In the genomic region with DNA sequence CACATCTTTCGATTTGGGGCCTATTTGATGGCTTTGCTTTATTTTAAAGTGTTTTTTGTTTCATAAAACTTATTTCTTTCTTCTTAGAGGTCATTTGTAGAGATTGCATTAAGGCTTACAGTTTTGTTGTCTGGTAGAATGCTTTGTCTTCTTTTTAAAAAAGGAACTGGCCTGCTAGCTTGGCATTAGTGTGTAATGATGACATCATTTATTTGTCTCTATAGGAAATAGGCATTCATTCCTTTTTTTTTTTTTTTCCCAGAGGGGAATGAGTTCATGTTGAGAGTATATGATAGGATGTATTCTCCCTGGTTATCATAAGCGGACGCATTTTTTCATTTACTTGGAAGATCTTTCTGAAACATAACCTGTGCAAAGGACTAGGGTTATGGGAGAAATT, we compare ENCODE assay signal across 17 cellular contexts. TPM values are rescaled to one million over a fixed set of nuclear protein-coding genes. Genes with fewer than 3 reads are reported as not detected.
DNase-seq lines count a peak whose midpoint lies in the region; ATAC-seq, FAIRE-seq and TF ChIP-seq lines count a peak whose summit lies in the region.
"Had no signal": no experiment of that assay in that cellular context is flagged by ENCODE, and none has a peak within 500 bp of the region (broad histone marks: within the 10 kb centered on the region; RNA-seq: fewer than 3 reads in every experiment).

No MANE protein-coding gene starts in this region.

- H3K4me1 Mint-ChIP-seq in activated naive CD8-positive, alpha-beta T cell treated with anti-CD3 and anti-CD28 coated beads, Interleukin-2, amount 50 U/mL, for 24 hours = peaks cover 3% of the 10 kb centered on the region

- H3K79me2 ChIP-seq in mammary epithelial cell (ENCODE audit: insufficient read depth, low read length) = no peaks in the 10 kb centered on the region
- H3K79me2 ChIP-seq in endothelial cell of umbilical vein (ENCODE audit: control insufficient read depth, insufficient read depth, low read length) = no peaks in the 10 kb centered on the region
- H3K79me2 ChIP-seq in smooth muscle cell (ENCODE audit: low read depth) = no peaks in the 10 kb centered on the region

- BruUV-seq in mammary epithelial cell (replicated peaks; lab: Mats Ljungman, UMichigan) (no TSS peak), endothelial cell of umbilical vein (replicated peaks; lab: Mats Ljungman, UMichigan) (no TSS peak)

- H4K20me1 ChIP-seq in mammary epithelial cell (ENCODE audit: insufficient read depth, low read length) (no peaks in the 10 kb centered on the region), endothelial cell of umbilical vein (replicated peaks; ENCODE audit: control insufficient read depth, extremely low read depth, insufficient read depth, low read length) (no peaks in the 10 kb centered on the region), smooth muscle cell (ENCODE audit: low read depth) (no peaks in the 10 kb centered on the region)

- H3K27me3 ChIP-seq in mammary epithelial cell (ENCODE audit: insufficient read depth, low read length) (no peaks in the 10 kb centered on the region), breast epithelium (no peaks in the 10 kb centered on the region), endothelial cell of umbilical vein (ENCODE audit: control insufficient read depth in 2 of 2, insufficient read depth in 2 of 2, low read length in 2 of 2) (no peaks in the 10 kb centered on the region), smooth muscle cell (ENCODE audit: low read depth) (no peaks in the 10 kb centered on the region), transverse colon (no peaks in the 10 kb centered on the region)

- no peak for TF ChIP-seq CTCF in mammary epithelial cell (conservative IDR thresholded peaks at IDR 0.05 in 1 of 2, IDR thresholded peaks at IDR 0.05 in 1 of 2; ENCODE audit: extremely low read depth in 1 of 2, insufficient read depth in 1 of 2, low read depth in 1 of 2, low read length in 2 of 2)
- no peak for TF ChIP-seq CTCF in breast epithelium (IDR thresholded peaks at IDR 0.05)
- no peak for TF ChIP-seq CTCF in endothelial cell of umbilical vein (IDR thresholded peaks at IDR 0.05; ENCODE audit: extremely low read depth in 1 of 2, insufficient read depth in 1 of 2, low read depth in 1 of 2, low read length in 2 of 2)
- no peak for TF ChIP-seq CTCF in smooth muscle cell (IDR thresholded peaks at IDR 0.05; ENCODE audit: borderline replicate concordance, insufficient read depth, poor library complexity, severe bottlenecking)
- TF ChIP-seq CTCF in transverse colon (IDR thresholded peaks at IDR 0.05) = no peak

- no peaks in the 10 kb centered on the region for H3K36me3 ChIP-seq in mammary epithelial cell (ENCODE audit: insufficient read depth, low read length)
- no peaks in the 10 kb centered on the region for H3K36me3 ChIP-seq in breast epithelium
- H3K36me3 ChIP-seq in endothelial cell of umbilical vein (ENCODE audit: control insufficient read depth in 2 of 2, extremely low read depth in 1 of 2, insufficient read depth in 2 of 2, low read length in 2 of 2) = no peaks in the 10 kb centered on the region
- no peaks in the 10 kb centered on the region for H3K36me3 ChIP-seq in smooth muscle cell (ENCODE audit: low read depth)
- H3K36me3 ChIP-seq in transverse colon = no peaks in the 10 kb centered on the region

- peaks cover 5% of the 10 kb centered on the region for H3K27me3 Mint-ChIP-seq in activated naive CD8-positive, alpha-beta T cell treated with anti-CD3 and anti-CD28 coated beads, Interleukin-2, amount 50 U/mL, for 24 hours

- H3K27ac Mint-ChIP-seq in activated naive CD8-positive, alpha-beta T cell treated with anti-CD3 and anti-CD28 coated beads, Interleukin-2, amount 50 U/mL, for 24 hours = no peak overlapping the region

- intact Hi-C loops in mammary epithelial cell (cut with micrococcal nuclease) = no loop called here
- intact Hi-C loops in breast epithelium (cut with DNase I; ENCODE audit: low total_unique reads) = no loop called here
- intact Hi-C loops in endothelial cell of umbilical vein (cut with micrococcal nuclease) = no loop called here
- intact Hi-C loops in transverse colon (cut with DNase I; ENCODE audit: low total_unique reads) = no loop called here

- H3K9me3 ChIP-seq in mammary epithelial cell (replicated peaks; ENCODE audit: insufficient read depth, low read length) (no peaks in the 10 kb centered on the region), breast epithelium (no peaks in the 10 kb centered on the region), endothelial cell of umbilical vein (replicated peaks; ENCODE audit: control insufficient read depth, insufficient read depth, low read length) (no peaks in the 10 kb centered on the region), smooth muscle cell (replicated peaks; ENCODE audit: low read depth) (no peaks in the 10 kb centered on the region), transverse colon (no peaks in the 10 kb centered on the region)

- no peaks in the 10 kb centered on the region for H3K9me1 ChIP-seq in endothelial cell of umbilical vein (replicated peaks; ENCODE audit: control insufficient read depth, extremely low read depth, insufficient read depth, low read length)

- H3K4me3 Mint-ChIP-seq in activated naive CD8-positive, alpha-beta T cell treated with anti-CD3 and anti-CD28 coated beads, Interleukin-2, amount 50 U/mL, for 24 hours = no peak overlapping the region
- H3K4me3 Mint-ChIP-seq: CD14-positive monocyte had no signal

- FAIRE-seq in endothelial cell of umbilical vein (lab: Jason Lieb, UNC) = no peak

- no peak for TF ChIP-seq EP300 in transverse colon (IDR thresholded peaks at IDR 0.05; ENCODE audit: low read depth)

- in situ Hi-C loops in mammary epithelial cell (cut with MboI; ENCODE audit: low sequenced_read_pairs in 2 of 2) (no loop called here), transverse colon (cut with MboI; ENCODE audit: low pct_ligation_motif_present in 1 of 4, low pct_unique_long_range_greater_than_20kb in 1 of 4, low sequenced_read_pairs in 3 of 4) (no loop called here)

- H3K9ac ChIP-seq in mammary epithelial cell (ENCODE audit: insufficient read depth, low read length) (no peak overlapping the region), endothelial cell of umbilical vein (replicated peaks; ENCODE audit: extremely low read depth, insufficient read depth, low read length) (no peak overlapping the region), smooth muscle cell (ENCODE audit: low read depth) (no peak overlapping the region)

- WGBS in mammary epithelial cell (ENCODE audit: low coverage, missing lambda C conversion rate) = 95% methylated on average over 3 of the region's 3 CpGs
- WGBS in smooth muscle cell (ENCODE audit: low lambda C conversion rate) = 79% methylated on average over 3 of the region's 3 CpGs
- WGBS in transverse colon (ENCODE audit: low coverage in 1 of 2), 2 donors = 82 to 100% methylated on average over 3 of the region's 3 CpGs

- H3K27ac ChIP-seq in mammary epithelial cell (ENCODE audit: insufficient read depth, low read depth, low read length) (no peak overlapping the region), breast epithelium (peak overlapping the region in 1 of 2 donors; percentile 11), endothelial cell of umbilical vein (ENCODE audit: insufficient read depth, low read depth, low read length) (no peak overlapping the region), smooth muscle cell (ENCODE audit: low read depth) (peak overlapping the region; percentile 55), transverse colon (no peak overlapping the region)

- dilution Hi-C loops in mammary epithelial cell (cut with HindIII; ENCODE audit: low sequenced_read_pairs) = no loop called here
- dilution Hi-C loops in endothelial cell of umbilical vein (cut with MboI; ENCODE audit: extremely low pct_ligation_motif_present, low sequenced_read_pairs) = no loop called here

- TF ChIP-seq POLR2A in breast epithelium (IDR thresholded peaks at IDR 0.05) (no peak), endothelial cell of umbilical vein (IDR thresholded peaks at IDR 0.05; ENCODE audit: low read depth, low read length) (no peak), transverse colon (IDR thresholded peaks at IDR 0.05) (no peak)

- H3K4me1 ChIP-seq in mammary epithelial cell (ENCODE audit: insufficient read depth, low read length) (peaks cover 42% of the 10 kb centered on the region), breast epithelium (peaks cover 0 to 8% of the 10 kb centered on the region in 2 donors), endothelial cell of umbilical vein (ENCODE audit: control insufficient read depth, extremely low read depth, insufficient read depth, low read length) (no peaks in the 10 kb centered on the region), smooth muscle cell (ENCODE audit: low read depth) (peaks cover 15% of the 10 kb centered on the region), transverse colon (peaks cover 0 to 20% (median 6%) of the 10 kb centered on the region in 4 donors)

- H2AFZ ChIP-seq in mammary epithelial cell (ENCODE audit: low read depth, low read length) = no peak overlapping the region
- no peak overlapping the region for H2AFZ ChIP-seq in endothelial cell of umbilical vein (ENCODE audit: low read depth, low read length)
- H2AFZ ChIP-seq in smooth muscle cell (ENCODE audit: low read depth) = peak overlapping the region; percentile 44

- H3F3A ChIP-seq in smooth muscle cell (ENCODE audit: low read depth) = peaks cover 13% of the 10 kb centered on the region

- H3K9me3 Mint-ChIP-seq in activated naive CD8-positive, alpha-beta T cell treated with anti-CD3 and anti-CD28 coated beads, Interleukin-2, amount 50 U/mL, for 24 hours = no peaks in the 10 kb centered on the region

- POLR2A ChIA-PET in endothelial cell of umbilical vein (lab: Charles Lee) = no interaction called here

- H3K4me2 ChIP-seq in mammary epithelial cell (ENCODE audit: insufficient read depth, low read depth, low read length) (no peak overlapping the region), endothelial cell of umbilical vein (ENCODE audit: insufficient read depth, low read length) (no peak overlapping the region), smooth muscle cell (no peak overlapping the region)

- H3K4me3 ChIP-seq in mammary epithelial cell (replicated peaks in 1 of 3; ENCODE audit: insufficient read depth in 1 of 3, low read depth in 2 of 3, low read length in 3 of 3) = no peak overlapping the region
- no peak overlapping the region for H3K4me3 ChIP-seq in breast epithelium
- no peak overlapping the region for H3K4me3 ChIP-seq in endothelial cell of umbilical vein (replicated peaks in 1 of 3; ENCODE audit: insufficient read depth in 1 of 3, low read depth in 1 of 3, low read length in 3 of 3)
- H3K4me3 ChIP-seq in smooth muscle cell = no peak overlapping the region
- no peak overlapping the region for H3K4me3 ChIP-seq in transverse colon

- H3K36me3 Mint-ChIP-seq in activated naive CD8-positive, alpha-beta T cell treated with anti-CD3 and anti-CD28 coated beads, Interleukin-2, amount 50 U/mL, for 24 hours (ENCODE audit: low read depth) = no peaks in the 10 kb centered on the region
- H3K36me3 Mint-ChIP-seq: CD14-positive monocyte had no signal

- DNase-seq in mammary epithelial cell = peak; percentile 28
- no peak for DNase-seq in breast epithelium (ENCODE audit: low spot score in 2 of 2)
- DNase-seq in MV-4-11 (lab: John Stamatoyannopoulos, UW) = peak; percentile 23
- DNase-seq in endothelial cell of umbilical vein (ENCODE audit: low read depth, low spot score) = no peak
- no peak for DNase-seq in smooth muscle cell (lab: John Stamatoyannopoulos, UW; ENCODE audit: unreplicated experiment)
- DNase-seq in transverse colon = no peak
- DNase-seq in activated naive CD8-positive, alpha-beta T cell treated with anti-CD3 and anti-CD28 coated beads, Interleukin-2, amount 50 U/mL, for 24 hours = no peak
- DNase-seq in NCI-H2081 (lab: John Stamatoyannopoulos, UW) = no peak
- DNase-seq: 8988T, COR-L47, GF-D8, NCI-H1417 treated with DMSO at 0.1 percent for 48 hours, NCI-H2029, NCI-H524, RPMI8226 had no signal

- ATAC-seq in activated naive CD8-positive, alpha-beta T cell treated with anti-CD3 and anti-CD28 coated beads, Interleukin-2, amount 50 U/mL, for 24 hours = no peak

- CTCF ChIA-PET in mammary epithelial cell (lab: Charles Lee; ENCODE audit: low non-redundant PET) (no interaction called here), endothelial cell of umbilical vein (lab: Charles Lee) (interaction anchor here (0.7 kb wide), 1 partner anchor 10 kb away, joined by 4 read pairs; no protein-coding TSS in a partner anchor)

RNA-seq across cellular contexts. Expression of a gene that starts 45.6 kb away (rescaled TPM):
- total RNA-seq in mammary epithelial cell (1 to 10 TPM; 1.3 to 6.2 TPM), breast epithelium (1 to 10 TPM in 2 of 3 donors, not detected in 1; 2.0 to 6.4 TPM), endothelial cell of umbilical vein (not detected in 2 replicates), smooth muscle cell (18.0 and 23.6 TPM in 2 replicates), transverse colon (not detected)
- polyA plus RNA-seq in mammary epithelial cell (4.7 TPM), endothelial cell of umbilical vein (not detected in 2 replicates), smooth muscle cell (0.70 and 2.9 TPM in 2 replicates)
- polyA minus RNA-seq in mammary epithelial cell (8.2 TPM), endothelial cell of umbilical vein (not detected in 2 replicates)
- not detected in 2 replicates for polyA plus RNA-seq in endothelial cell of umbilical vein (2011; cell fraction: cytosol; rRNA removed)
- not detected in 2 replicates for polyA plus RNA-seq in endothelial cell of umbilical vein (2011; cell fraction: nucleus; rRNA removed)
- not detected in 2 replicates for polyA plus RNA-seq in endothelial cell of umbilical vein (2012)
- not detected for polyA minus RNA-seq in endothelial cell of umbilical vein (2011; cell fraction: cytosol; rRNA and poly(A)+ RNA removed)
- polyA minus RNA-seq in endothelial cell of umbilical vein (2011; cell fraction: nucleus; rRNA and poly(A)+ RNA removed) = not detected in 2 replicates
- total RNA-seq: LHCN-M2 had no signal
- polyA plus RNA-seq: CD14-positive monocyte had no signal

RNA-seq across cellular contexts. Expression of a gene that starts 57.8 kb away (rescaled TPM):
- total RNA-seq in mammary epithelial cell (not detected), breast epithelium (1 to 10 TPM in 1 of 3 donors, under 1 TPM in 1, not detected in 1; 0.98 to 3.1 TPM), endothelial cell of umbilical vein (not detected in 2 replicates), smooth muscle cell (0.09 and 0.18 TPM in 2 replicates), transverse colon (100 to 1,000 TPM in 2 of 4 donors, 10 to 100 TPM in 2; 68.9 to 127 (median 89.0) TPM)
- polyA plus RNA-seq in mammary epithelial cell (not detected), endothelial cell of umbilical vein (not detected in 2 replicates), smooth muscle cell (0.15 and 0.43 TPM in 2 replicates)
- polyA minus RNA-seq in mammary epithelial cell (not detected), endothelial cell of umbilical vein (0.05 TPM in 1 of 2 replicates, not detected in the other)
- polyA plus RNA-seq in endothelial cell of umbilical vein (2011; cell fraction: cytosol; rRNA removed) = not detected in 2 replicates
- polyA plus RNA-seq in endothelial cell of umbilical vein (2011; cell fraction: nucleus; rRNA removed) = not detected in 2 replicates
- polyA plus RNA-seq in endothelial cell of umbilical vein (2012) = not detected in 2 replicates
- not detected for polyA minus RNA-seq in endothelial cell of umbilical vein (2011; cell fraction: cytosol; rRNA and poly(A)+ RNA removed)
- 0.10 TPM in 1 of 2 replicates, not detected in the other for polyA minus RNA-seq in endothelial cell of umbilical vein (2011; cell fraction: nucleus; rRNA and poly(A)+ RNA removed)
- total RNA-seq: LHCN-M2 had no signal

Comparison
In these comparisons a context has a peak if more than half of its experiments do, and no peak if none do; other contexts are left out.
1. DNase-seq: peak in mammary epithelial cell (single experiment) and MV-4-11 (single experiment); none in breast epithelium (0 of 2), endothelial cell of umbilical vein (single experiment), smooth muscle cell (single experiment), transverse colon (single experiment), activated naive CD8-positive, alpha-beta T cell treated with anti-CD3 and anti-CD28 coated beads, Interleukin-2, amount 50 U/mL, for 24 hours (single experiment) and NCI-H2081 (0 of 2).
2. RNA of a gene that starts 57.8 kb away (total RNA-seq): 68.9 to 127 TPM in transverse colon; 0.98 to 3.1 TPM in breast epithelium, 0.09 to 0.18 TPM in smooth muscle cell, not detected in mammary epithelial cell and not detected in endothelial cell of umbilical vein; every median in the first group is over 10 times any median in the second.